In the genomic region with DNA sequence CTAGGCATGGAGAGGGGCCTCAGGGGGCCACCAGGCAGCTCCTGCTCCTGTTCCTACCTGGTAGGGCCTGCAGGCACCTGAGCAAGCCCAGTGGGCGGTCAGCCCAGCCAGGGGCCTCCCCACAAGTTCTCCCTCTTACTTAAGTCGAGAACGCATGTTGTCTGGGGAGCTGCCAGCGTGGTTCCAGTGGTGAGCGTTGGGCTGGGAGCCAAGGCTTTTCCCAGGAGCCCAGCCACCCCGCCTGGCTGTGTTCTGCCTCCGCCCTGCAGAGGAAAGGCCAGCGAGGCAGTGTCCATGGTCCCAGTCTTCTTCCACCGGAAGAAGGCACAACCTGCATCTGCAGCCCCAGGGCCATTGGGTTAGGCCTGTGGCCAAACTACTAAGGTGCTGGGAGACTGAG, we compare ENCODE assay signal across 16 cellular contexts. TPM values are rescaled to one million over a fixed set of nuclear protein-coding genes. Genes with fewer than 3 reads are reported as not detected.
DNase-seq lines count a peak whose midpoint lies in the region; ATAC-seq lines count a peak whose summit lies in the region.
"Had no signal": no experiment of that assay in that cellular context is flagged by ENCODE, and none has a peak within 500 bp of the region (broad histone marks: within the 10 kb centered on the region; RNA-seq: fewer than 3 reads in every experiment).

No MANE protein-coding gene starts in this region.

- no peaks in the 10 kb centered on the region for H3K9me3 Mint-ChIP-seq in activated T-cell treated with anti-CD3 and anti-CD28 coated beads, Interleukin-2, amount 50 U/mL, for 4 hours
- H3K9me3 Mint-ChIP-seq: activated naive CD8-positive, alpha-beta T cell treated with anti-CD3 and anti-CD28 coated beads, Interleukin-2, amount 50 U/mL, for 24 hours; HFFc6 had no signal

- peak overlapping the region in 2 of 3 donors; percentile 12 to 45 for H3K9ac ChIP-seq in skeletal muscle tissue (ENCODE audit: low read depth in 1 of 3, low read length in 3 of 3)

- DNase-seq in HT-29 (ENCODE audit: low spot score) (peak; percentile 59), NCI-H774 (lab: John Stamatoyannopoulos, UW) (peak; percentile 8), cardiac septum (ENCODE audit: low spot score) (peak; percentile 80), GOT3 (lab: John Stamatoyannopoulos, UW) (no peak)
- no peak for DNase-seq in activated T-cell treated with anti-CD3 and anti-CD28 coated beads, Interleukin-2, amount 50 U/mL, for 4 hours
- DNase-seq: activated CD4-positive, CD25-positive, alpha-beta regulatory T cell; activated naive CD8-positive, alpha-beta T cell treated with anti-CD3 and anti-CD28 coated beads, Interleukin-2, amount 50 U/mL, for 24 hours; C1 segment of cervical spinal cord; HFFc6; KBM-7; NCI-H2081 treated with DMSO at 0.1 percent for 48 hours; stimulated activated naive CD4-positive, alpha-beta T cell had no signal

- no peak for ATAC-seq in GM21367 (IDR thresholded peaks at IDR 0.05; ENCODE audit: unreplicated experiment)
- no peak for ATAC-seq in activated T-cell treated with anti-CD3 and anti-CD28 coated beads, Interleukin-2, amount 50 U/mL, for 4 hours
- no peak for ATAC-seq in GM19452 (IDR thresholded peaks at IDR 0.05; ENCODE audit: unreplicated experiment)
- ATAC-seq: activated naive CD8-positive, alpha-beta T cell treated with anti-CD3 and anti-CD28 coated beads, Interleukin-2, amount 50 U/mL, for 24 hours had no signal

- H3K4me3 ChIP-seq in skeletal muscle tissue (ENCODE audit: low read length in 3 of 3), result peak overlapping the region in 2 of 3 donors; percentile 18 to 58
- H3K4me3 ChIP-seq: prostate gland had no signal

- H3K27me3 Mint-ChIP-seq in activated T-cell treated with anti-CD3 and anti-CD28 coated beads, Interleukin-2, amount 50 U/mL, for 4 hours (ENCODE audit: low read depth), result peaks cover 9% of the 10 kb centered on the region

- H3K9me3 ChIP-seq in skeletal muscle tissue (ENCODE audit: control insufficient read depth in 3 of 3, low read length in 3 of 3), result no peaks in the 10 kb centered on the region
- H3K9me3 ChIP-seq: prostate gland had no signal

- no peak overlapping the region for H3K4me3 Mint-ChIP-seq in activated T-cell treated with anti-CD3 and anti-CD28 coated beads, Interleukin-2, amount 50 U/mL, for 4 hours
- H3K4me3 Mint-ChIP-seq: activated naive CD8-positive, alpha-beta T cell treated with anti-CD3 and anti-CD28 coated beads, Interleukin-2, amount 50 U/mL, for 24 hours; HFFc6 had no signal

- H3K36me3 ChIP-seq in skeletal muscle tissue (ENCODE audit: control insufficient read depth in 3 of 3, insufficient read depth in 3 of 3, low read length in 3 of 3), result no peaks in the 10 kb centered on the region
- H3K36me3 ChIP-seq: prostate gland had no signal

- no peaks in the 10 kb centered on the region for H3K36me3 Mint-ChIP-seq in activated T-cell treated with anti-CD3 and anti-CD28 coated beads, Interleukin-2, amount 50 U/mL, for 4 hours (ENCODE audit: insufficient read depth)

- peaks cover 53 to 71% (median 61%) of the 10 kb centered on the region in 3 donors for H3K4me1 ChIP-seq in skeletal muscle tissue (ENCODE audit: control insufficient read depth in 3 of 3, insufficient read depth in 3 of 3, low read length in 3 of 3)
- H3K4me1 ChIP-seq: prostate gland had no signal

- H3K27me3 ChIP-seq in skeletal muscle tissue (ENCODE audit: control insufficient read depth in 3 of 3, insufficient read depth in 3 of 3, low read length in 3 of 3), result peaks cover 3 to 22% (median 20%) of the 10 kb centered on the region in 3 donors

- no peaks in the 10 kb centered on the region for H3K4me1 Mint-ChIP-seq in activated T-cell treated with anti-CD3 and anti-CD28 coated beads, Interleukin-2, amount 50 U/mL, for 4 hours (ENCODE audit: low read depth)
- H3K4me1 Mint-ChIP-seq: activated naive CD8-positive, alpha-beta T cell treated with anti-CD3 and anti-CD28 coated beads, Interleukin-2, amount 50 U/mL, for 24 hours had no signal

- H3K27ac ChIP-seq in skeletal muscle tissue (ENCODE audit: low read depth, low read length), result no peak overlapping the region
- H3K27ac ChIP-seq: prostate gland had no signal

- intact Hi-C loops in cardiac septum (cut with DNase I), result loop anchor here (5.0 to 10.0 kb wide), 2 partner anchors 144 to 494 kb away; partner anchors contain the start of genes ADSS1 and ASPG

RNA-seq across cellular contexts. Expression of gene C14orf180, which starts 1.4 kb away (rescaled TPM):
- total RNA-seq in HT-29 (2014; rRNA removed; shearing (Covaris generic)), result 0.38 and 1.5 TPM in 2 replicates
- total RNA-seq in cardiac septum, result 67.8 TPM
- 3.7 TPM for total RNA-seq in skeletal muscle tissue
- not detected for total RNA-seq in activated T-cell treated with anti-CD3 and anti-CD28 coated beads, Interleukin-2, amount 50 U/mL, for 4 hours
- total RNA-seq: HFFc6 had no signal

RNA-seq across cellular contexts. Expression of gene TMEM179, which starts 23.6 kb away (rescaled TPM):
- total RNA-seq in HT-29 (2014; rRNA removed; shearing (Covaris generic)), result not detected in 2 replicates
- total RNA-seq in cardiac septum (0.89 TPM), skeletal muscle tissue (1.0 TPM)
- total RNA-seq in activated T-cell treated with anti-CD3 and anti-CD28 coated beads, Interleukin-2, amount 50 U/mL, for 4 hours, result not detected
- total RNA-seq: HFFc6 had no signal

Comparison
In these comparisons a context has a peak if more than half of its experiments do, and no peak if none do; other contexts are left out.
1. DNase-seq: peak in HT-29 (single experiment), NCI-H774 (single experiment) and cardiac septum (single experiment); none in activated T-cell treated with anti-CD3 and anti-CD28 coated beads, Interleukin-2, amount 50 U/mL, for 4 hours (single experiment) and GOT3 (single experiment).
2. RNA of gene C14orf180, which starts 1.4 kb away (total RNA-seq): 67.8 TPM in cardiac septum (single experiment); 3.7 TPM in skeletal muscle tissue (single experiment), 0.38 to 1.5 TPM in HT-29 and not detected in activated T-cell treated with anti-CD3 and anti-CD28 coated beads, Interleukin-2, amount 50 U/mL, for 4 hours; every median in the first group is over 10 times any median in the second.